1 cellular context compared by ENCODE assay signal in the genomic region with DNA sequence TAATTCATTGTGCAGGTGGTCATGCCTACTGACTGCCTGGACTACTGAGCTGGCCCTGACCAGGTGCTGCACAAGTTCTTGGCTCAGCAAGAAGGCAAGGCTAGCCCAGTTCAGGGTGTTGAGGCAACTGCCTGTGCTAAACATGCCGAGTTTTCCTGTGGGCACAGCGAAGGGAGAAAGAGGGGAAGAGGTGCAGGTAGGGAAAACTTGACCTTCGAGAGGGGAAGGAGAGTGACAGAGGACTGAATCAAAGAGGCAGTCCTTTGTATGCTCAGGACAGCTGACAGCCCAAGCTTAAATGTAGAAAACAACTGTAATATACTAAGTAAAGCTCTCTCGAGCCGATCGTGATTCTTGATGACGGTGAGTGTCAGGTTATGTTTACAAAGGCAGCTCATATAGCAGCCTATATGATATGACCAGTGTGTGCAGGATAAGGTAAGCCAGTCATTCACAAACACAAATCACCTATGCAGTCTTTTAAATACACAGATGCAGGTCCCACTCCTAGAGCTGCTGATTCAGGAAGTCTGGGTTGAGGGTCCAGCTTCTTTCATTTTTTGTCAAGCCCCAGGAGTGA.
TF ChIP-seq lines count a peak whose summit lies in the region.

No MANE protein-coding gene starts in this region.

TF ChIP-seq in H1, 55 proteins besides CTCF, POLR2A, EP300 and RAD21:
- TF ChIP-seq RFX5 (IDR thresholded peaks at IDR 0.05; ENCODE audit: borderline replicate concordance, low read depth, low read length) (no peak), SP2 (IDR thresholded peaks at IDR 0.05; ENCODE audit: low read length) (no peak), CREB1 (IDR thresholded peaks at IDR 0.05) (no peak), E2F6 (IDR thresholded peaks at IDR 0.05) (no peak), SP4 (IDR thresholded peaks at IDR 0.05; ENCODE audit: low read length) (no peak), JUN (IDR thresholded peaks at IDR 0.05; ENCODE audit: low read depth, low read length) (no peak), MAFK (IDR thresholded peaks at IDR 0.05; ENCODE audit: low read depth, low read length) (no peak), NRF1 (IDR thresholded peaks at IDR 0.05; ENCODE audit: low read depth, low read length) (no peak)
